Comparison of ENCODE assay signal across 10 cellular contexts in genomic region chr11:821513-822371, GRCh38. TPM values are rescaled to one million over a fixed set of nuclear protein-coding genes. Genes with fewer than 3 reads are reported as not detected.
DNase-seq lines count a peak whose midpoint lies in the region; ATAC-seq and TF ChIP-seq lines count a peak whose summit lies in the region.
"Had no signal": no experiment of that assay in that cellular context is flagged by ENCODE, and none has a peak within 500 bp of the region (broad histone marks: within the 10 kb centered on the region; RNA-seq: fewer than 3 reads in every experiment).

No MANE protein-coding gene starts in this region.

- H3K27me3 ChIP-seq in ACC112 (ENCODE audit: insufficient read depth, low read length) (peaks cover under 1% of the 10 kb centered on the region; the same call in 1 of the 2 replicates), Karpas-422 (ENCODE audit: low read length) (no peaks in the 10 kb centered on the region)

- no peaks in the 10 kb centered on the region for H3K9me3 Mint-ChIP-seq in naive B cell

- peaks cover 15% of the 10 kb centered on the region for H3K79me2 ChIP-seq in ACC112 (ENCODE audit: control insufficient read depth, insufficient read depth, low read length, unreplicated experiment)
- peaks cover 15% of the 10 kb centered on the region for H3K79me2 ChIP-seq in Karpas-422 (ENCODE audit: low read length)

- peaks cover 0 to 7% of the 10 kb centered on the region in 2 donors for H3K36me3 Mint-ChIP-seq in naive B cell

- H3K4me1 ChIP-seq in ACC112 (ENCODE audit: control insufficient read depth, insufficient read depth, low read length, unreplicated experiment) (peaks cover 26% of the 10 kb centered on the region), Karpas-422 (ENCODE audit: low read length) (peaks cover 19% of the 10 kb centered on the region)

- no peak overlapping the region for H3K27ac ChIP-seq in ACC112 (ENCODE audit: low read depth, low read length)
- no peak overlapping the region for H3K27ac ChIP-seq in Karpas-422 (ENCODE audit: low read length)
- H3K27ac ChIP-seq: SK-N-MC had no signal

- DNase-seq in Karpas-422 (no peak), cerebellum (ENCODE audit: low spot score) (peak; percentile 51), naive B cell (no peak), GM10266 (ENCODE audit: extremely low spot score) (no peak), dermis blood vessel endothelial cell (no peak)

- no peak overlapping the region for H2AFZ ChIP-seq in ACC112 (ENCODE audit: low read length, unreplicated experiment)
- no peak overlapping the region for H2AFZ ChIP-seq in Karpas-422 (ENCODE audit: low read length)

- peaks cover 6 to 20% (median 19%) of the 10 kb centered on the region in 3 donors for H3K4me1 Mint-ChIP-seq in naive B cell

- H3K27me3 Mint-ChIP-seq in naive B cell, result no peaks in the 10 kb centered on the region

- 0 out of 2 replicates have a peak overlapping the region, but pooled peaks have one; percentile 93 for H3K9ac ChIP-seq in Karpas-422 (ENCODE audit: low read length)

- H3K4me2 ChIP-seq in Karpas-422 (ENCODE audit: low read depth, low read length, poor library complexity, severe bottlenecking), result no peak overlapping the region

- H3K36me3 ChIP-seq in ACC112 (ENCODE audit: insufficient read depth, low read length) (0 out of 2 replicates have a peak, but pooled peaks cover 6% of the 10 kb centered on the region), Karpas-422 (ENCODE audit: insufficient read depth, low read length) (no peaks in the 10 kb centered on the region)

- no peak for ATAC-seq in naive B cell (ENCODE audit: low read depth in 2 of 2)
- no peak for ATAC-seq in HG03469 (IDR thresholded peaks at IDR 0.05; ENCODE audit: unreplicated experiment)
- ATAC-seq in GM19035 (IDR thresholded peaks at IDR 0.05; ENCODE audit: unreplicated experiment), result no peak

- no peaks in the 10 kb centered on the region for H3K9me3 ChIP-seq in Karpas-422 (ENCODE audit: low read length)

- H4K20me1 ChIP-seq in Karpas-422 (ENCODE audit: insufficient read depth, low read depth, low read length), result peaks cover 32% of the 10 kb centered on the region

- H3K27ac Mint-ChIP-seq in naive B cell, result no peak overlapping the region

- H3K4me3 ChIP-seq in ACC112 (ENCODE audit: low read depth, low read length) (peak overlapping the region; percentile 92), Karpas-422 (ENCODE audit: low read length) (no peak overlapping the region)
- H3K4me3 ChIP-seq: SK-N-MC had no signal

- TF ChIP-seq CTCF in GM10266 (IDR thresholded peaks at IDR 0.05; ENCODE audit: control insufficient read depth, insufficient read depth, low read depth, missing control alignments), result no peak

- H3K9me2 ChIP-seq in Karpas-422 (replicated peaks; ENCODE audit: insufficient read depth, low read length), result no peaks in the 10 kb centered on the region

- peak overlapping the region; percentile 15 to 96 (median 74) for H3K4me3 Mint-ChIP-seq in naive B cell

RNA-seq across cellular contexts. Expression of gene PNPLA2, which starts 3.0 kb away (rescaled TPM):
- total RNA-seq in Karpas-422 (2014; rRNA removed; shearing (Covaris generic); ENCODE audit: low replicate concordance), result 32.5 and 35.8 TPM in 2 replicates
- total RNA-seq in cerebellum, result 13.6 TPM
- 10 to 100 TPM; 13.0 to 49.9 (median 26.9) TPM for polyA plus RNA-seq in naive B cell (ENCODE audit: low read depth in 6 of 6)
- total RNA-seq in dermis blood vessel endothelial cell, result 41.4 and 76.9 TPM in 2 replicates

RNA-seq across cellular contexts. Expression of gene CRACR2B, which starts 6.0 kb away (rescaled TPM):
- total RNA-seq in Karpas-422 (2014; rRNA removed; shearing (Covaris generic); ENCODE audit: low replicate concordance), result 0.48 and 1.5 TPM in 2 replicates
- total RNA-seq in cerebellum, result 4.0 TPM
- polyA plus RNA-seq in naive B cell (ENCODE audit: low read depth in 6 of 6), result under 1 TPM in 3 of 6 donors, not detected in 3; 0.41 to 1.00 (median 0.55) TPM
- total RNA-seq in dermis blood vessel endothelial cell, result 27.5 and 29.8 TPM in 2 replicates
- total RNA-seq: HT1080 had no signal

RNA-seq across cellular contexts. Expression of gene CD151, which starts 11.0 kb away (rescaled TPM):
- 8.4 and 10.5 TPM in 2 replicates for total RNA-seq in Karpas-422 (2014; rRNA removed; shearing (Covaris generic); ENCODE audit: low replicate concordance)
- total RNA-seq in cerebellum (36.7 TPM), dermis blood vessel endothelial cell (700 and 712 TPM in 2 replicates)
- polyA plus RNA-seq in naive B cell (ENCODE audit: low read depth in 6 of 6), result 1 to 10 TPM; 1.2 to 5.8 (median 3.2) TPM

RNA-seq across cellular contexts. Expression of gene RPLP2, which starts 12.0 kb away (rescaled TPM):
- 774 and 1,042 TPM in 2 replicates for total RNA-seq in Karpas-422 (2014; rRNA removed; shearing (Covaris generic); ENCODE audit: low replicate concordance)
- 243 TPM for total RNA-seq in cerebellum
- 1,000 to 10,000 TPM; 1,447 to 3,573 (median 3,150) TPM for polyA plus RNA-seq in naive B cell (ENCODE audit: low read depth in 6 of 6)
- 199 and 232 TPM in 2 replicates for total RNA-seq in dermis blood vessel endothelial cell

RNA-seq across cellular contexts. Expression of gene PIDD1, which starts 16.7 kb away (rescaled TPM):
- total RNA-seq in Karpas-422 (2014; rRNA removed; shearing (Covaris generic); ENCODE audit: low replicate concordance), result 26.2 and 26.6 TPM in 2 replicates
- total RNA-seq in cerebellum, result 7.6 TPM
- polyA plus RNA-seq in naive B cell (ENCODE audit: low read depth in 6 of 6), result 1 to 10 TPM in 5 of 6 donors, not detected in 1; 2.6 to 6.2 (median 3.5) TPM
- total RNA-seq in dermis blood vessel endothelial cell, result 7.8 and 12.1 TPM in 2 replicates

Comparison
In these comparisons a context has a peak if more than half of its experiments do, and no peak if none do; other contexts are left out.
1. RNA of gene CD151, which starts 11.0 kb away (total RNA-seq): 700 to 712 TPM in dermis blood vessel endothelial cell; 36.7 TPM in cerebellum (single experiment) and 8.4 to 10.5 TPM in Karpas-422; every median in the first group is over 10 times any median in the second.